ENCODE assay signal across 1 cellular context in the genomic region with DNA sequence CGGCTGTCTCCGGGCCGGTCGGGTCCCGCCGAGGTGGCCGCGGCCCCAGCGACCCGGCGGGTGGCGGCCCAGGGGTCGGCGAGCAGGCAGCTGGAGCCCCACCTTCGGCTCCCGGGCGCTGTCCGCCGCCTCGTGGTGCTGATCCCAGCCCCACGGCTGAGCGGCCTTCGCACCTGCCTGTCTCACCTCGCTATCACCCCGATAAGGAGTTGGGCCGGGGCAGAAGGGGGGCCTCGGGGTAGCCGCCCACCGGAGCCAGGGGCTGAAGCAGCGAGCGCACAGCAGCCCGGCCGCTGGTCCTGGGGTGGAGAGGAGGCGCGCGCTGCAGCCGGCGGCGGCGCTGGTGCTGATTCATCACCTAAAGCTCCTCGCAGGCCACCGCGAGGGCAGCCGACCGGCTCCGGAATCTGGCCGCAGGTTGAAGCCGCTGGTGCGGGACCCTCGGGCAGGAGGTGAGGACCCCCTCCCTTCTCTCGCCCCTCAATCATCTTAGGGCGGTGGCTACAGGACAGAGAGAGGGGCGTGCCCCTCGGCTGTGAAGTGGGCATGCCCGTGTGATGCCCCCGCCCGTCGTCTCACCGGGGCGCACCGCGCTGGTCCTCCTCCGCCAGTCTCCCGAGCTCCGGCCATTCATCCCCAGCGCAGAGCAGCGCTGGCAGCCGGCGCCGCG.
TF ChIP-seq lines count a peak whose summit lies in the region.

No MANE protein-coding gene starts in this region.

TF ChIP-seq in HEK293, 187 proteins besides CTCF, POLR2A, EP300 and RAD21 (continued from another document):
- TF ChIP-seq, protein P1, sequence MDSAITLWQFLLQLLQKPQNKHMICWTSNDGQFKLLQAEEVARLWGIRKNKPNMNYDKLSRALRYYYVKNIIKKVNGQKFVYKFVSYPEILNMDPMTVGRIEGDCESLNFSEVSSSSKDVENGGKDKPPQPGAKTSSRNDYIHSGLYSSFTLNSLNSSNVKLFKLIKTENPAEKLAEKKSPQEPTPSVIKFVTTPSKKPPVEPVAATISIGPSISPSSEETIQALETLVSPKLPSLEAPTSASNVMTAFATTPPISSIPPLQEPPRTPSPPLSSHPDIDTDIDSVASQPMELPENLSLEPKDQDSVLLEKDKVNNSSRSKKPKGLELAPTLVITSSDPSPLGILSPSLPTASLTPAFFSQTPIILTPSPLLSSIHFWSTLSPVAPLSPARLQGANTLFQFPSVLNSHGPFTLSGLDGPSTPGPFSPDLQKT (IDR thresholded peaks at IDR 0.05; ENCODE audit: borderline replicate concordance, low read depth, low read length), result no peak
- TF ChIP-seq ZNF2 (tag by site-specific recombination; IDR thresholded peaks at IDR 0.05) (no peak; the same call in 1 of the 2 replicates), ZBTB1 (tag by site-specific recombination; IDR thresholded peaks at IDR 0.05) (no peak)
